Comparison of ENCODE assay signal across 17 cellular contexts in the genomic region with DNA sequence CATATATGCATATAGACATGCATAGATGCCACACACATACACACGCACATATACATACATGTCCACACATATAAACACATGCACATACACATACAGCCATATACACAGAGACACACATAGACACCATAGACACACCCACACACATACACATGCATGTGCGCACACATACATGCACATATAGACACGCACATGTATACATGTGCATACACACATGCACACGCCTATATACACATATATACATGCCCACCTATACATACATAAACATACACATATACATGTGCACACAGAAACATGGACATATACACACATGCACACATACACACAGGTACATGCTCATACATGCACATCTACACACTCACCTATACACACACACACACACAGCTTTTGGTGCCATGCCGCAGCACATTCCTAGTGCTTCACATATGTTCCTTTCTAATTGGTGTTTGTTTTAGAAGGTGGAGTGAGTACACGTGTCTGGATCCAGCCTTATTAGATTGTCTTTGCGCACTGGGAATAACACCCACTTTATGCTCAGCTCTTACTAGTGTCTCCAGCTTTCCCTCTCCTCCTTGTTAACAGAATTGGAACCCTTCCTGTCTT.
A peak's percentile ranks its signal among the peaks of the same experiment; 100 is the strongest.
DNase-seq lines count a peak whose midpoint lies in the region; ATAC-seq and TF ChIP-seq lines count a peak whose summit lies in the region.
"Had no signal": no experiment of that assay in that cellular context is flagged by ENCODE, and none has a peak within 500 bp of the region (broad histone marks: within the 10 kb centered on the region; RNA-seq: fewer than 3 reads in every experiment).

No MANE protein-coding gene starts in this region.

- peaks cover 3% of the 10 kb centered on the region; the same call in 1 of the 2 replicates for H4K20me1 ChIP-seq in GM23338 (replicated peaks; ENCODE audit: insufficient read depth)

- 0 out of 2 replicates have a peak overlapping the region, but pooled peaks have one; percentile 59 for H3K27ac ChIP-seq in GM23338 (ENCODE audit: low read depth)
- H3K27ac ChIP-seq: body of pancreas, PC-9, transverse colon, VCaP had no signal

- H3K4me1 Mint-ChIP-seq in activated CD4-positive, alpha-beta T cell treated with anti-CD3 and anti-CD28 coated beads, Interleukin-2, amount 10 ng/mL, durations not matched to agents 7 days and 5 days: peaks cover 62% of the 10 kb centered on the region
- H3K4me1 Mint-ChIP-seq in GM23338: peaks cover 18% of the 10 kb centered on the region
- peaks cover 38 to 75% (median 72%) of the 10 kb centered on the region in 4 donors for H3K4me1 Mint-ChIP-seq in naive thymus-derived CD8-positive, alpha-beta T cell

- no peak for ATAC-seq in GM23338
- ATAC-seq in activated naive CD4-positive, alpha-beta T cell treated with anti-CD3 and anti-CD28 coated beads, Interleukin-2, amount 50 U/mL, for 72 hours: peak; percentile 1 to 31
- peak in 1 of 2 donors; percentile 2 for ATAC-seq in naive thymus-derived CD8-positive, alpha-beta T cell
- no peak for ATAC-seq in omental fat pad (ENCODE audit: low FRiP score)
- ATAC-seq: body of pancreas, SK-N-SH treated with all-trans-retinoic acid at 6 μM for 48 hours had no signal

- no peak for TF ChIP-seq CTCF in GM23338 (conservative IDR thresholded peaks at IDR 0.05; ENCODE audit: low read depth in 2 of 2)
- no peak for TF ChIP-seq CTCF in omental fat pad (IDR thresholded peaks at IDR 0.05)

- no peaks in the 10 kb centered on the region for H3K27me3 ChIP-seq in GM23338 (ENCODE audit: insufficient read depth)
- H3K27me3 ChIP-seq: body of pancreas, transverse colon had no signal

- no peaks in the 10 kb centered on the region for H3K27me3 Mint-ChIP-seq in activated CD4-positive, alpha-beta T cell treated with anti-CD3 and anti-CD28 coated beads, Interleukin-2, amount 10 ng/mL, durations not matched to agents 7 days and 5 days
- peaks cover 4% of the 10 kb centered on the region for H3K27me3 Mint-ChIP-seq in GM23338 (ENCODE audit: insufficient read depth, low read depth, poor library complexity)
- H3K27me3 Mint-ChIP-seq in naive thymus-derived CD8-positive, alpha-beta T cell: no peaks in the 10 kb centered on the region

- 0 out of 2 replicates have a peak, but pooled peaks cover 3% of the 10 kb centered on the region for H3K79me2 ChIP-seq in GM23338 (replicated peaks; ENCODE audit: insufficient read depth)

- no peak overlapping the region for H2AFZ ChIP-seq in GM23338
- H2AFZ ChIP-seq: PC-9 had no signal

- peaks cover 54% of the 10 kb centered on the region for H3K36me3 Mint-ChIP-seq in activated CD4-positive, alpha-beta T cell treated with anti-CD3 and anti-CD28 coated beads, Interleukin-2, amount 10 ng/mL, durations not matched to agents 7 days and 5 days (ENCODE audit: low read depth)
- peaks cover 34% of the 10 kb centered on the region for H3K36me3 Mint-ChIP-seq in GM23338 (ENCODE audit: low read depth)
- peaks cover 11 to 54% of the 10 kb centered on the region in 2 donors for H3K36me3 Mint-ChIP-seq in activated naive CD4-positive, alpha-beta T cell treated with anti-CD3 and anti-CD28 coated beads, Interleukin-2, amount 50 U/mL, for 72 hours
- peaks cover 0 to 7% (median 0%) of the 10 kb centered on the region in 3 donors for H3K36me3 Mint-ChIP-seq in naive thymus-derived CD8-positive, alpha-beta T cell

- CTCF ChIA-PET in activated CD4-positive, alpha-beta T cell treated with anti-CD3 and anti-CD28 coated beads, Interleukin-2, amount 10 ng/mL, durations not matched to agents 7 days and 5 days (lab: Charles Lee): interaction anchor here (0.8 to 1.8 kb wide), 4 partner anchors 9 to 90 kb away, joined by 3 read pairs; no protein-coding TSS in a partner anchor

- peak overlapping the region; percentile 83 for H3K27ac Mint-ChIP-seq in activated CD4-positive, alpha-beta T cell treated with anti-CD3 and anti-CD28 coated beads, Interleukin-2, amount 10 ng/mL, durations not matched to agents 7 days and 5 days
- H3K27ac Mint-ChIP-seq in GM23338: no peak overlapping the region
- H3K27ac Mint-ChIP-seq in activated naive CD4-positive, alpha-beta T cell treated with anti-CD3 and anti-CD28 coated beads, Interleukin-2, amount 50 U/mL, for 72 hours: peak overlapping the region; percentile 81
- peak overlapping the region; percentile 78 to 97 (median 92) for H3K27ac Mint-ChIP-seq in naive thymus-derived CD8-positive, alpha-beta T cell

- peaks cover 9% of the 10 kb centered on the region for H3K9me3 Mint-ChIP-seq in activated CD4-positive, alpha-beta T cell treated with anti-CD3 and anti-CD28 coated beads, Interleukin-2, amount 10 ng/mL, durations not matched to agents 7 days and 5 days
- H3K9me3 Mint-ChIP-seq in GM23338: peaks cover 24% of the 10 kb centered on the region
- H3K9me3 Mint-ChIP-seq in activated naive CD4-positive, alpha-beta T cell treated with anti-CD3 and anti-CD28 coated beads, Interleukin-2, amount 50 U/mL, for 72 hours: peaks cover 2 to 12% of the 10 kb centered on the region in 2 donors
- H3K9me3 Mint-ChIP-seq in naive thymus-derived CD8-positive, alpha-beta T cell: no peaks in the 10 kb centered on the region

- peaks cover 7% of the 10 kb centered on the region; the same call in 1 of the 2 replicates for H3K36me3 ChIP-seq in GM23338 (ENCODE audit: insufficient read depth)
- H3K36me3 ChIP-seq: transverse colon had no signal

- no peaks in the 10 kb centered on the region for H3K9me2 ChIP-seq in GM23338 (ENCODE audit: insufficient read depth)

- no peak overlapping the region for H3K4me2 ChIP-seq in GM23338
- H3K4me2 ChIP-seq: PC-9 had no signal

- DNase-seq in activated CD4-positive, alpha-beta T cell treated with anti-CD3 and anti-CD28 coated beads, Interleukin-2, amount 10 ng/mL, durations not matched to agents 7 days and 5 days: no peak
- no peak for DNase-seq in activated CD4-positive, alpha-beta T cell treated with anti-CD3 and anti-CD28 coated beads for 1 hour
- DNase-seq in GM23338 (ENCODE audit: low spot score): no peak
- DNase-seq in activated naive CD4-positive, alpha-beta T cell treated with anti-CD3 and anti-CD28 coated beads, Interleukin-2, amount 50 U/mL, for 72 hours (ENCODE audit: low spot score in 2 of 2): no peak
- no peak for DNase-seq in naive thymus-derived CD8-positive, alpha-beta T cell
- DNase-seq in retina: no peak
- no peak for DNase-seq in occipital lobe (lab: John Stamatoyannopoulos, UW)
- no peak for DNase-seq in omental fat pad (ENCODE audit: low spot score)
- DNase-seq: body of pancreas, NCI-H1436, NCI-H446, PC-9, right cardiac atrium, transverse colon had no signal

- H3K4me3 Mint-ChIP-seq in activated CD4-positive, alpha-beta T cell treated with anti-CD3 and anti-CD28 coated beads, Interleukin-2, amount 10 ng/mL, durations not matched to agents 7 days and 5 days: peak overlapping the region; percentile 63
- H3K4me3 Mint-ChIP-seq in GM23338: no peak overlapping the region
- peak overlapping the region; percentile 70 to 89 (median 84) for H3K4me3 Mint-ChIP-seq in naive thymus-derived CD8-positive, alpha-beta T cell

- H3K4me3 ChIP-seq in GM23338: no peak overlapping the region
- H3K4me3 ChIP-seq: body of pancreas, lung, PC-9, transverse colon had no signal

- 0 out of 2 replicates have a peak, but pooled peaks cover 3% of the 10 kb centered on the region for H3F3A ChIP-seq in GM23338 (replicated peaks; ENCODE audit: low read depth)

- POLR2A ChIA-PET in activated CD4-positive, alpha-beta T cell treated with anti-CD3 and anti-CD28 coated beads, Interleukin-2, amount 10 ng/mL, durations not matched to agents 7 days and 5 days (lab: Charles Lee): no interaction called here
- POLR2A ChIA-PET in naive thymus-derived CD8-positive, alpha-beta T cell (lab: Charles Lee): interaction anchor here (1.1 to 1.4 kb wide), 5 partner anchors 9 to 89 kb away, joined by 3 to 4 read pairs (median 4); no protein-coding TSS in a partner anchor

- H3K4me1 ChIP-seq in GM23338 (ENCODE audit: insufficient read depth): 0 out of 2 replicates have a peak, but pooled peaks cover 13% of the 10 kb centered on the region
- H3K4me1 ChIP-seq: body of pancreas, transverse colon had no signal

TF ChIP-seq in GM23338, 12 proteins besides CTCF, POLR2A, EP300 and RAD21 (continues in another document):
- no peak for TF ChIP-seq CREB1 (CRISPR knock-in tag; IDR thresholded peaks at IDR 0.05; ENCODE audit: low read depth)

Comparison
In these comparisons a context has a peak if more than half of its experiments do, and no peak if none do; other contexts are left out.
1. ATAC-seq: peak in activated naive CD4-positive, alpha-beta T cell treated with anti-CD3 and anti-CD28 coated beads, Interleukin-2, amount 50 U/mL, for 72 hours (2 of 2); none in GM23338 (single experiment) and omental fat pad (single experiment).